In genomic region chr12:68896881-68897540, GRCh38 we compare ENCODE assay signal across 16 cellular contexts.
DNase-seq lines count a peak whose midpoint lies in the region; ATAC-seq lines count a peak whose summit lies in the region.
"Had no signal": no experiment of that assay in that cellular context is flagged by ENCODE, and none has a peak within 500 bp of the region (broad histone marks: within the 10 kb centered on the region; RNA-seq: fewer than 3 reads in every experiment).

No MANE protein-coding gene starts in this region.

- peaks cover 33 to 67% (median 41%) of the 10 kb centered on the region in 10 experiments for H3K4me1 ChIP-seq in BLaER1 treated with 17β-estradiol and CSF1 and Interleukin-3, amounts not matched to agents 10 nM and 100 nM

- peaks cover 0 to 49% (median 0%) of the 10 kb centered on the region in 11 experiments; a peak in 4 of 22 replicates for H3K36me3 ChIP-seq in BLaER1 treated with 17β-estradiol and CSF1 and Interleukin-3, amounts not matched to agents 10 nM and 100 nM

- peaks cover 0 to 94% (median 0%) of the 10 kb centered on the region in 11 experiments; a peak in 3 of 22 replicates for H4K20me1 ChIP-seq in BLaER1 treated with 17β-estradiol and CSF1 and Interleukin-3, amounts not matched to agents 10 nM and 100 nM

- peak overlapping the region; percentile 75 to 96 (median 86) for H3K4me2 ChIP-seq in BLaER1 treated with 17β-estradiol and CSF1 and Interleukin-3, amounts not matched to agents 10 nM and 100 nM

- peak; percentile 49 for ATAC-seq in HG03108 (IDR thresholded peaks at IDR 0.05; ENCODE audit: unreplicated experiment)
- ATAC-seq: activated CD8-positive, alpha-beta T cell treated with anti-CD3 and anti-CD28 coated beads, Interleukin-2, amount 10 ng/mL, durations not matched to agents 7 days and 5 days had no signal

- H3K4me3 ChIP-seq in BLaER1 treated with 17β-estradiol and CSF1 and Interleukin-3, amounts not matched to agents 10 nM and 100 nM = peak overlapping the region in 8 of 10 experiments; percentile 29 to 51 (median 44); a peak in 12 of 20 replicates

- peak; percentile 3 for DNase-seq in SKM-1 (lab: John Stamatoyannopoulos, UW; ENCODE audit: unreplicated experiment)
- DNase-seq in kidney tubule cell (ENCODE audit: low spot score) = peak; percentile 78
- no peak for DNase-seq in effector CD4-positive, alpha-beta T cell
- DNase-seq in 8988T = no peak
- DNase-seq in OCI-M2 (lab: John Stamatoyannopoulos, UW; ENCODE audit: unreplicated experiment) = no peak
- DNase-seq in GDM1 (lab: John Stamatoyannopoulos, UW) = no peak
- DNase-seq: activated CD8-positive, alpha-beta T cell treated with anti-CD3 and anti-CD28 coated beads, Interleukin-2, amount 10 ng/mL, durations not matched to agents 7 days and 5 days; activated gamma-delta T cell treated with Interleukin-2 at 50 U/mL for 16 hours; effector memory CD4-positive, alpha-beta T cell; foreskin melanocyte; immature natural killer cell; NCI-H187; posterior cingulate gyrus; SHP77 treated with DMSO at 0.1 percent for 48 hours had no signal

- H3K9me3 ChIP-seq in BLaER1 treated with 17β-estradiol and CSF1 and Interleukin-3, amounts not matched to agents 10 nM and 100 nM (replicated peaks in 1 of 11) = peaks cover 0 to 45% (median 18%) of the 10 kb centered on the region in 11 experiments; a peak in 14 of 22 replicates

- peak overlapping the region in 9 of 11 experiments; percentile 29 to 56 (median 46); a peak in 8 of 22 replicates for H3K9ac ChIP-seq in BLaER1 treated with 17β-estradiol and CSF1 and Interleukin-3, amounts not matched to agents 10 nM and 100 nM

- no peaks in the 10 kb centered on the region for H3K27me3 ChIP-seq in BLaER1 treated with 17β-estradiol and CSF1 and Interleukin-3, amounts not matched to agents 10 nM and 100 nM

- peak overlapping the region in 10 of 11 experiments; percentile 2 to 70 (median 60); a peak in 18 of 22 replicates for H3K27ac ChIP-seq in BLaER1 treated with 17β-estradiol and CSF1 and Interleukin-3, amounts not matched to agents 10 nM and 100 nM

Comparison
In these comparisons a context has a peak if more than half of its experiments do, and no peak if none do; other contexts are left out.
1. DNase-seq: peak in SKM-1 (single experiment) and kidney tubule cell (single experiment); none in effector CD4-positive, alpha-beta T cell (single experiment), 8988T (single experiment), OCI-M2 (single experiment) and GDM1 (single experiment).